17 cellular contexts compared by ENCODE assay signal in genomic region chr2:46431481-46432235, GRCh38. TPM values are rescaled to one million over a fixed set of nuclear protein-coding genes. Genes with fewer than 3 reads are reported as not detected.
DNase-seq lines count a peak whose midpoint lies in the region; ATAC-seq and TF ChIP-seq lines count a peak whose summit lies in the region.
"Had no signal": no experiment of that assay in that cellular context is flagged by ENCODE, and none has a peak within 500 bp of the region (broad histone marks: within the 10 kb centered on the region; RNA-seq: fewer than 3 reads in every experiment).

No MANE protein-coding gene starts in this region.

- WGBS in body of pancreas, 2 donors: 64 to 69% methylated on average over 5 of the region's 5 CpGs
- 73 to 77% methylated on average over 5 of the region's 5 CpGs for WGBS in heart right ventricle, 2 donors

- no TSS peak for BruUV-seq in PC-9 (replicated peaks; lab: Mats Ljungman, UMichigan)

- H3K79me2 ChIP-seq in DND-41 (ENCODE audit: insufficient read depth, low read length): no peaks in the 10 kb centered on the region
- H3K79me2 ChIP-seq in PC-9 (ENCODE audit: low read depth): no peaks in the 10 kb centered on the region

- no peak for TF ChIP-seq POLR2A in body of pancreas (IDR thresholded peaks at IDR 0.05)

- no peak for TF ChIP-seq CTCF in DND-41 (IDR thresholded peaks at IDR 0.05; ENCODE audit: borderline replicate concordance, extremely low read depth, low read length, poor library complexity, severe bottlenecking)
- no peak for TF ChIP-seq CTCF in PC-9 (conservative IDR thresholded peaks at IDR 0.05)
- no peak for TF ChIP-seq CTCF in epithelial cell of esophagus (IDR thresholded peaks at IDR 0.05; ENCODE audit: insufficient read depth, low read depth, low read length, missing control alignments)
- TF ChIP-seq CTCF in body of pancreas (IDR thresholded peaks at IDR 0.05): no peak
- TF ChIP-seq CTCF in heart right ventricle (IDR thresholded peaks at IDR 0.05): no peak

- no peak overlapping the region for H3K4me2 ChIP-seq in DND-41 (ENCODE audit: insufficient read depth, low read length)
- no peak overlapping the region for H3K4me2 ChIP-seq in PC-9

- H4K20me1 ChIP-seq in DND-41 (ENCODE audit: insufficient read depth, low read length): no peaks in the 10 kb centered on the region
- H4K20me1 ChIP-seq in PC-9 (ENCODE audit: insufficient read depth): no peaks in the 10 kb centered on the region

- H3K27ac ChIP-seq in DND-41 (ENCODE audit: low read length) (no peak overlapping the region), PC-9 (no peak overlapping the region), body of pancreas (no peak overlapping the region), heart right ventricle (no peak overlapping the region)
- H3K27ac ChIP-seq: upper lobe of right lung had no signal

- peak; percentile 51 for DNase-seq in AG08396 (ENCODE audit: low spot score)
- peak; percentile 48 for DNase-seq in DND-41
- no peak for DNase-seq in PC-9
- peak; percentile 58 for DNase-seq in epithelial cell of esophagus (ENCODE audit: low read depth)
- DNase-seq in body of pancreas: no peak
- no peak for DNase-seq in heart right ventricle
- DNase-seq: activated gamma-delta T cell treated with Interleukin-2 at 50 U/mL for 16 hours; erythroblast; NCI-H187; SHP77; stimulated activated CD4-positive, alpha-beta T cell treated with anti-CD3 and anti-CD28 coated beads, Interleukin-2, amount 100 ng/mL, for 24 hours; stimulated activated CD8-positive, alpha-beta memory T cell treated with anti-CD3 and anti-CD28 coated beads, Interleukin-4, amount 100 ng/mL, for 48 hours; upper lobe of right lung had no signal

- POLR2A ChIA-PET in PC-9 (lab: Charles Lee; ENCODE audit: unreplicated experiment): no interaction called here

- no peak overlapping the region for H3K9ac ChIP-seq in DND-41 (ENCODE audit: low read depth, low read length)

- H2AFZ ChIP-seq in DND-41 (ENCODE audit: low read depth, low read length): no peak overlapping the region
- H2AFZ ChIP-seq in PC-9: peak overlapping the region; percentile 18; the same call in 1 of the 2 replicates

- no peaks in the 10 kb centered on the region for H3K36me3 ChIP-seq in DND-41 (ENCODE audit: insufficient read depth, low read length)
- H3K36me3 ChIP-seq in PC-9 (ENCODE audit: low read depth): no peaks in the 10 kb centered on the region
- H3K36me3 ChIP-seq in body of pancreas (replicated peaks in 1 of 2; ENCODE audit: insufficient read depth in 1 of 2, low read depth in 2 of 2): no peaks in the 10 kb centered on the region
- H3K36me3 ChIP-seq in heart right ventricle: no peaks in the 10 kb centered on the region
- H3K36me3 ChIP-seq: upper lobe of right lung had no signal

- intact Hi-C loops in PC-9 (cut with micrococcal nuclease; ENCODE audit: unreplicated experiment) (no loop called here), body of pancreas (cut with DNase I) (no loop called here), heart right ventricle (cut with DNase I) (no loop called here)

- ATAC-seq in DND-41 (ENCODE audit: insufficient read depth, low read depth) (peak; percentile 89), HG03045 (IDR thresholded peaks at IDR 0.05; ENCODE audit: unreplicated experiment) (no peak), body of pancreas (no peak), heart right ventricle (no peak), HG03469 (IDR thresholded peaks at IDR 0.05; ENCODE audit: unreplicated experiment) (no peak)
- ATAC-seq: left lobe of liver, upper lobe of right lung had no signal

- no peaks in the 10 kb centered on the region for H3K9me2 ChIP-seq in PC-9 (ENCODE audit: insufficient read depth)

- no peaks in the 10 kb centered on the region for H3K27me3 ChIP-seq in DND-41 (ENCODE audit: insufficient read depth, low read length, poor library complexity)
- no peaks in the 10 kb centered on the region for H3K27me3 ChIP-seq in PC-9 (ENCODE audit: insufficient read depth, low read depth)
- H3K27me3 ChIP-seq in body of pancreas: no peaks in the 10 kb centered on the region
- no peaks in the 10 kb centered on the region for H3K27me3 ChIP-seq in heart right ventricle
- H3K27me3 ChIP-seq: upper lobe of right lung had no signal

- CTCF ChIA-PET in PC-9 (lab: Charles Lee): no interaction called here

- H3K4me3 ChIP-seq in DND-41 (ENCODE audit: low read depth in 1 of 2, low read length in 2 of 2) (no peak overlapping the region), PC-9 (no peak overlapping the region), epithelial cell of esophagus (ENCODE audit: low read length) (no peak overlapping the region), body of pancreas (no peak overlapping the region), heart right ventricle (no peak overlapping the region)
- H3K4me3 ChIP-seq: upper lobe of right lung had no signal

- no peaks in the 10 kb centered on the region; the same call in 1 of the 2 replicates for H3F3A ChIP-seq in PC-9 (ENCODE audit: insufficient read depth, low read depth)

- H3K9me3 ChIP-seq in DND-41 (ENCODE audit: insufficient read depth, low read length, severe bottlenecking) (peaks cover 3% of the 10 kb centered on the region), PC-9 (ENCODE audit: insufficient read depth, low read depth) (no peaks in the 10 kb centered on the region), body of pancreas (no peaks in the 10 kb centered on the region), heart right ventricle (peaks cover 0 to 8% (median 0%) of the 10 kb centered on the region in 11 donors)
- H3K9me3 ChIP-seq: upper lobe of right lung had no signal

- H3K4me1 ChIP-seq in DND-41 (ENCODE audit: insufficient read depth, low read length) (peaks cover 11% of the 10 kb centered on the region; the same call in 1 of the 2 replicates), PC-9 (replicated peaks; ENCODE audit: insufficient read depth) (0 out of 2 replicates have a peak, but pooled peaks cover 11% of the 10 kb centered on the region), body of pancreas (no peaks in the 10 kb centered on the region), heart right ventricle (peaks cover 0 to 21% (median 10%) of the 10 kb centered on the region in 9 donors)
- H3K4me1 ChIP-seq: upper lobe of right lung had no signal

RNA-seq across cellular contexts. Expression of gene TMEM247, which starts 47.7 kb away (rescaled TPM):
- total RNA-seq in PC-9 (2021) (not detected in 2 replicates), body of pancreas (not detected), heart right ventricle (not detected)
- polyA plus RNA-seq in heart right ventricle: not detected
- total RNA-seq: left lobe of liver, pulmonary artery endothelial cell, upper lobe of right lung had no signal

Comparison
In these comparisons a context has a peak if more than half of its experiments do, and no peak if none do; other contexts are left out.
1. DNase-seq: peak in AG08396 (single experiment), DND-41 (single experiment) and epithelial cell of esophagus (single experiment); none in PC-9 (0 of 2), body of pancreas (0 of 4) and heart right ventricle (0 of 2).